Comparison of ENCODE assay signal across 29 cellular contexts in the genomic region with DNA sequence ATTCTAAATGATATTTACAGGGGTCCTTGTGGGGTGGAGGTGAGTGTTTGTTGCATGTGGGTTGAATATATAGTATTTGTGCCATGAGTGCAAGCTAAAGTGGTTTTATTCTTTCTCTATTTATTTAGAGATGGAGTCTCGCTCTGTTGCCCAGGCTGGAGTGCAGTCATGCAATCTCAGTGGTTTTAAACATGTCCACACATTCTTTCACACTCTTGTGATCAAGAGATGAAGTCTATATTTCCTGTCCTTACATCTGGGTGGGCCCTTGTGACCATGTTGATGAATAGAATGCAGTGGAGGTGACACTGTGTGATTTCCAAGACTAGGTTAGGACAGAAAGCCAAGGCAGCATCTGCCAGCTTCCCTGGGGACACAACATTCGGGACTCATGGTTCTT.
"Had no signal": no experiment of that assay in that cellular context is flagged by ENCODE, and none has a peak within 500 bp of the region (broad histone marks: within the 10 kb centered on the region; RNA-seq: fewer than 3 reads in every experiment).

No MANE protein-coding gene starts in this region.

- H3K36me3 ChIP-seq: adrenal gland, breast epithelium had no signal

- FAIRE-seq: K562 had no signal

- H3K27ac ChIP-seq: adrenal gland, breast epithelium, SK-N-MC, VCaP had no signal

- DNase-seq: activated CD4-positive, alpha-beta memory T cell treated with anti-CD3 and anti-CD28 coated beads for 36 hours; activated CD4-positive, alpha-beta T cell treated with anti-CD3 and anti-CD28 coated beads, Interleukin-2, amount 10 ng/mL, durations not matched to agents 7 days and 5 days; activated CD4-positive, CD25-positive, alpha-beta regulatory T cell; activated CD8-positive, alpha-beta memory T cell treated with anti-CD3 and anti-CD28 coated beads for 24 hours; activated gamma-delta T cell treated with Interleukin-2 at 50 U/mL for 16 hours; activated naive CD4-positive, alpha-beta T cell treated with anti-CD3 and anti-CD28 coated beads, Interleukin-2, amount 50 U/mL, for 16 hours; activated naive CD8-positive, alpha-beta T cell treated with anti-CD3 and anti-CD28 coated beads, Interleukin-2, amount 10 ng/mL, durations not matched to agents 7 days and 5 days; activated T-cell treated with anti-CD3 and anti-CD28 coated beads, Interleukin-2, amount 50 U/mL, for 4 hours; adrenal gland; anterior cingulate cortex; caudate nucleus; Karpas-422; NCI-H1048; NCI-H146; NCI-H187 treated with DMSO at 0.1 percent for 48 hours; NCI-H2107; NCI-H2171 treated with DMSO at 0.1 percent for 48 hours; NCI-H226; NCI-H526; NCI-H774; RPMI8226; T-cell; T-helper 2 cell; T1000 had no signal

- H3K9me3 ChIP-seq: adrenal gland had no signal

- ATAC-seq: activated T-cell treated with anti-CD3 and anti-CD28 coated beads, Interleukin-2, amount 50 U/mL, for 4 hours; K562; Right ventricle myocardium inferior; T-cell had no signal

- H3K4me3 ChIP-seq: adrenal gland, breast epithelium, K562, SK-N-MC had no signal

- H3K27me3 ChIP-seq: adrenal gland, breast epithelium had no signal

- H3K4me1 ChIP-seq: adrenal gland, breast epithelium had no signal
